Comparison of ENCODE assay signal across 2 cellular contexts in genomic region chr3:57063027-57063426, GRCh38.
TF ChIP-seq lines count a peak whose summit lies in the region.

No MANE protein-coding gene starts in this region.

TF ChIP-seq in IMR-90, 13 proteins besides CTCF, POLR2A, EP300 and RAD21:
- TF ChIP-seq, protein P1, sequence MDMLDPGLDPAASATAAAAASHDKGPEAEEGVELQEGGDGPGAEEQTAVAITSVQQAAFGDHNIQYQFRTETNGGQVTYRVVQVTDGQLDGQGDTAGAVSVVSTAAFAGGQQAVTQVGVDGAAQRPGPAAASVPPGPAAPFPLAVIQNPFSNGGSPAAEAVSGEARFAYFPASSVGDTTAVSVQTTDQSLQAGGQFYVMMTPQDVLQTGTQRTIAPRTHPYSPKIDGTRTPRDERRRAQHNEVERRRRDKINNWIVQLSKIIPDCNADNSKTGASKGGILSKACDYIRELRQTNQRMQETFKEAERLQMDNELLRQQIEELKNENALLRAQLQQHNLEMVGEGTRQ (IDR thresholded peaks at IDR 0.05; ENCODE audit: low read depth, low read length) = no peak
- TF ChIP-seq NFE2L2 (IDR thresholded peaks at IDR 0.05; ENCODE audit: low read depth, low read length) (no peak), MAZ (IDR thresholded peaks at IDR 0.05; ENCODE audit: borderline replicate concordance, low read depth, low read length) (no peak), SMC3 (IDR thresholded peaks at IDR 0.05; ENCODE audit: low read depth, low read length) (no peak)

TF ChIP-seq in K562, 482 proteins besides CTCF, POLR2A, EP300 and RAD21:
- TF ChIP-seq RBM25 (IDR thresholded peaks at IDR 0.05; ENCODE audit: low read depth, low read length, severe bottlenecking) = peak; percentile 26
- no peak for TF ChIP-seq KHSRP (IDR thresholded peaks at IDR 0.05)
- TF ChIP-seq ZFP36 (IDR thresholded peaks at IDR 0.05; ENCODE audit: low read depth, low read length, partially characterized antibody) = no peak
- no peak for TF ChIP-seq JUNB (CRISPR knock-in tag; conservative IDR thresholded peaks at IDR 0.05)
- no peak for TF ChIP-seq FOXK2 (conservative IDR thresholded peaks at IDR 0.05 in 1 of 2, IDR thresholded peaks at IDR 0.05 in 1 of 2; ENCODE audit: low read depth in 2 of 2)
- no peak for TF ChIP-seq UBTF (IDR thresholded peaks at IDR 0.05; ENCODE audit: borderline replicate concordance in 1 of 2, low read depth in 2 of 2, low read length in 2 of 2)
- TF ChIP-seq ZNF444 (CRISPR knock-in tag; IDR thresholded peaks at IDR 0.05) = no peak
